Comparison of ENCODE assay signal across 19 cellular contexts in genomic region chr11:130516175-130516867, GRCh38.
"Had no signal": no experiment of that assay in that cellular context is flagged by ENCODE, and none has a peak within 500 bp of the region (broad histone marks: within the 10 kb centered on the region; RNA-seq: fewer than 3 reads in every experiment).

No MANE protein-coding gene starts in this region.

- ATAC-seq: activated CD4-positive, alpha-beta T cell treated with anti-CD3 and anti-CD28 coated beads for 36 hours; activated T-cell treated with anti-CD3 and anti-CD28 coated beads, Interleukin-2, amount 50 U/mL, for 72 hours; natural killer cell treated with Interleukin-12 subunit alpha and Interleukin-12 subunit beta and Interleukin-15 and Interleukin-18, amount 100 ng/mL, for 72 hours; right cardiac atrium; stimulated activated naive CD8-positive, alpha-beta T cell treated with anti-CD3 and anti-CD28 coated beads, Interleukin-15, Interleukin-2, amounts not matched to agents 100 U/mL and 50 U/mL, for 24 hours had no signal

- H3K4me3 ChIP-seq: colonic mucosa, dorsolateral prefrontal cortex, esophagus muscularis mucosa, upper lobe of left lung had no signal

- H3K27ac ChIP-seq: colonic mucosa, dorsolateral prefrontal cortex, esophagus muscularis mucosa, parathyroid adenoma, upper lobe of left lung had no signal

- H3K9ac ChIP-seq: parathyroid adenoma had no signal

- H2AFZ ChIP-seq: parathyroid adenoma had no signal

- H3K36me3 ChIP-seq: colonic mucosa, esophagus muscularis mucosa, upper lobe of left lung had no signal

- H3K9me3 ChIP-seq: colonic mucosa, esophagus muscularis mucosa, upper lobe of left lung had no signal

- DNase-seq: activated B cell treated with CpG ODN at 0.5 μM for 24 hours; activated CD4-positive, alpha-beta T cell treated with anti-CD3 and anti-CD28 coated beads for 36 hours; activated CD4-positive, alpha-beta T cell treated with anti-CD3 and anti-CD28 coated beads, Interleukin-2, amount 50 U/mL, for 48 hours; activated effector memory CD4-positive, alpha-beta T cell treated with anti-CD3 and anti-CD28 coated beads, Interleukin-2, amount 50 U/mL, for 16 hours; activated naive CD4-positive, alpha-beta T cell treated with anti-CD3 and anti-CD28 coated beads, Interleukin-2, amount 10 ng/mL, durations not matched to agents 7 days and 5 days; activated T-cell treated with anti-CD3 and anti-CD28 coated beads, Interleukin-2, amount 50 U/mL, for 72 hours; amygdala; colonic mucosa; dorsolateral prefrontal cortex; hippocampal formation; right cardiac atrium; stimulated activated CD4-positive, alpha-beta T cell treated with anti-CD3 and anti-CD28 coated beads, Interleukin-4, amount 100 ng/mL, for 24 hours; stimulated activated naive CD8-positive, alpha-beta T cell treated with anti-CD3 and anti-CD28 coated beads, Interleukin-15, Interleukin-2, amounts not matched to agents 100 U/mL and 50 U/mL, for 24 hours; upper lobe of left lung had no signal

- H3K4me1 ChIP-seq: colonic mucosa, parathyroid adenoma, upper lobe of left lung had no signal

- H3K27me3 ChIP-seq: colonic mucosa, esophagus muscularis mucosa, upper lobe of left lung had no signal

- FAIRE-seq: bronchial epithelial cell, frontal cortex had no signal

- H3K79me2 ChIP-seq: parathyroid adenoma had no signal
